In genomic region chr14:68666899-68667298, GRCh38 we compare ENCODE assay signal across 23 cellular contexts.
DNase-seq lines count a peak whose midpoint lies in the region; ATAC-seq, FAIRE-seq and TF ChIP-seq lines count a peak whose summit lies in the region.
"Had no signal": no experiment of that assay in that cellular context is flagged by ENCODE, and none has a peak within 500 bp of the region (broad histone marks: within the 10 kb centered on the region; RNA-seq: fewer than 3 reads in every experiment).

No MANE protein-coding gene starts in this region.

- TF ChIP-seq CTCF in HepG2 (CRISPR knock-in tag; IDR thresholded peaks at IDR 0.05): no peak

- H3K79me2 ChIP-seq in HepG2 (ENCODE audit: insufficient read depth, low read length): no peaks in the 10 kb centered on the region

- no peaks in the 10 kb centered on the region; a peak in 1 of 22 replicates for H3K36me3 ChIP-seq in BLaER1 treated with 17β-estradiol and CSF1 and Interleukin-3, amounts not matched to agents 10 nM and 100 nM
- H3K36me3 ChIP-seq in SJSA1: no peaks in the 10 kb centered on the region
- H3K36me3 ChIP-seq in HepG2 (replicated peaks in 1 of 2; ENCODE audit: control insufficient read depth in 1 of 2, insufficient read depth in 2 of 2, low read length in 2 of 2): no peaks in the 10 kb centered on the region
- H3K36me3 ChIP-seq in rectal smooth muscle tissue (ENCODE audit: control insufficient read depth, insufficient read depth, low read length): no peaks in the 10 kb centered on the region

- CTCF ChIA-PET in HepG2 (lab: Yijun Ruan, JAX; ENCODE audit: low intra/inter-chr PET ratio, low total read pairs): no interaction called here

- FAIRE-seq in HepG2 (lab: Jason Lieb, UNC): no peak
- FAIRE-seq: G401.6, GM12891 had no signal

- in situ Hi-C loops in HepG2 (cut with HindIII; ENCODE audit: extremely low pct_ligation_motif_present, low pct_unique_long_range_greater_than_20kb): loop anchor here (25.0 kb wide), 1 partner anchor 730 kb away; no protein-coding TSS in a partner anchor

- TF ChIP-seq EP300 in HepG2 (IDR thresholded peaks at IDR 0.05; ENCODE audit: low read depth in 2 of 2, low read length in 2 of 2) (no peak), HepG2 (CRISPR knock-in tag; IDR thresholded peaks at IDR 0.05; ENCODE audit: borderline replicate concordance) (no peak)

- intact Hi-C loops in HepG2 (cut with micrococcal nuclease; ENCODE audit: unreplicated experiment) (no loop called here), head of caudate nucleus (cut with DNase I) (no loop called here)

- no peaks in the 10 kb centered on the region for H4K20me1 ChIP-seq in BLaER1 treated with 17β-estradiol and CSF1 and Interleukin-3, amounts not matched to agents 10 nM and 100 nM
- no peaks in the 10 kb centered on the region for H4K20me1 ChIP-seq in HepG2 (ENCODE audit: insufficient read depth, low read length)

- no peak overlapping the region for H3K9ac ChIP-seq in BLaER1 treated with 17β-estradiol and CSF1 and Interleukin-3, amounts not matched to agents 10 nM and 100 nM
- H3K9ac ChIP-seq in HepG2 (ENCODE audit: insufficient read depth, low read depth, low read length) (no peak overlapping the region), rectal smooth muscle tissue (ENCODE audit: low read length) (no peak overlapping the region)

- BruUV-seq in HepG2 (replicated peaks; lab: Mats Ljungman, UMichigan): no TSS peak

- WGBS in HepG2 (ENCODE audit: low lambda C conversion rate): 60% methylated on average over 5 of the region's 5 CpGs

- H3K4me1 ChIP-seq in BLaER1 treated with 17β-estradiol and CSF1 and Interleukin-3, amounts not matched to agents 10 nM and 100 nM: peaks cover 83 to 100% (median 95%) of the 10 kb centered on the region in 10 experiments
- H3K4me1 ChIP-seq in SJSA1 (replicated peaks) (peaks cover 16% of the 10 kb centered on the region), HepG2 (ENCODE audit: insufficient read depth, low read length) (peaks cover 33% of the 10 kb centered on the region), rectal smooth muscle tissue (ENCODE audit: control insufficient read depth, insufficient read depth, low read length) (peaks cover 56% of the 10 kb centered on the region)

- no peaks in the 10 kb centered on the region for H3K27me3 ChIP-seq in BLaER1 treated with 17β-estradiol and CSF1 and Interleukin-3, amounts not matched to agents 10 nM and 100 nM
- H3K27me3 ChIP-seq in SJSA1 (replicated peaks) (no peaks in the 10 kb centered on the region), HepG2 (ENCODE audit: control insufficient read depth in 1 of 2, insufficient read depth in 2 of 2, low read length in 2 of 2) (0 out of 5 replicates have a peak, but pooled peaks cover 0 to 1% of the 10 kb centered on the region in 2 experiments), rectal smooth muscle tissue (ENCODE audit: control insufficient read depth, insufficient read depth, low read length) (no peaks in the 10 kb centered on the region)

- peak overlapping the region in 6 of 11 experiments; percentile 31 to 91 (median 84); a peak in 9 of 22 replicates for H3K27ac ChIP-seq in BLaER1 treated with 17β-estradiol and CSF1 and Interleukin-3, amounts not matched to agents 10 nM and 100 nM
- peak overlapping the region; percentile 58 for H3K27ac ChIP-seq in SJSA1
- H3K27ac ChIP-seq in HepG2 (ENCODE audit: extremely low read length, insufficient read depth, low read length): no peak overlapping the region
- peak overlapping the region; percentile 70 for H3K27ac ChIP-seq in rectal smooth muscle tissue (ENCODE audit: low read depth, low read length)

- peaks cover 0 to 37% (median 12%) of the 10 kb centered on the region in 11 experiments; a peak in 9 of 22 replicates for H3K9me3 ChIP-seq in BLaER1 treated with 17β-estradiol and CSF1 and Interleukin-3, amounts not matched to agents 10 nM and 100 nM (replicated peaks in 1 of 11)
- H3K9me3 ChIP-seq in SJSA1 (replicated peaks): no peaks in the 10 kb centered on the region
- no peaks in the 10 kb centered on the region for H3K9me3 ChIP-seq in HepG2 (ENCODE audit: low read length)

- TF ChIP-seq RAD21 in HepG2 (CRISPR knock-in tag; IDR thresholded peaks at IDR 0.05): no peak

- H3K4me2 ChIP-seq in BLaER1 treated with 17β-estradiol and CSF1 and Interleukin-3, amounts not matched to agents 10 nM and 100 nM: peak overlapping the region; percentile 55 to 87 (median 75)
- H3K4me2 ChIP-seq in HepG2 (ENCODE audit: low read depth, low read length): no peak overlapping the region

- no peak overlapping the region for H3K4me3 ChIP-seq in BLaER1 treated with 17β-estradiol and CSF1 and Interleukin-3, amounts not matched to agents 10 nM and 100 nM
- H3K4me3 ChIP-seq in SJSA1: no peak overlapping the region
- no peak overlapping the region for H3K4me3 ChIP-seq in HepG2 (replicated peaks in 1 of 3; ENCODE audit: insufficient read depth in 1 of 3, low read depth in 2 of 3, low read length in 3 of 3)
- H3K4me3 ChIP-seq in rectal smooth muscle tissue (ENCODE audit: low read length): no peak overlapping the region

- POLR2A ChIA-PET in HepG2 (lab: Yijun Ruan, JAX): no interaction called here

- DNase-seq in SJSA1 (ENCODE audit: low read depth in 1 of 2, low spot score in 2 of 2): no peak
- no peak for DNase-seq in HepG2 (ENCODE audit: low spot score)
- DNase-seq in SHP77 (lab: John Stamatoyannopoulos, UW): no peak
- DNase-seq in head of caudate nucleus: no peak
- no peak for DNase-seq in stimulated activated naive CD4-positive, alpha-beta T cell (lab: John Stamatoyannopoulos, UW)
- no peak for DNase-seq in superior temporal gyrus (ENCODE audit: extremely low spot score)
- DNase-seq: activated CD8-positive, alpha-beta T cell treated with anti-CD3 and anti-CD28 coated beads for 36 hours; activated gamma-delta T cell; aorta; H7; hypothalamus; MV-4-11; natural killer cell; NCI-H2081; NCI-H69; PC-3; stimulated activated CD4-positive, alpha-beta T cell treated with anti-CD3 and anti-CD28 coated beads, Interleukin-4, amount 100 ng/mL, for 4 hours had no signal

- ATAC-seq in HepG2: no peak
- ATAC-seq: activated CD8-positive, alpha-beta T cell treated with anti-CD3 and anti-CD28 coated beads for 36 hours; left colon; PC-3; sciatic nerve had no signal

- no peak for TF ChIP-seq POLR2A in HepG2 (IDR thresholded peaks at IDR 0.05; ENCODE audit: insufficient read depth in 1 of 2, low read depth in 2 of 2, low read length in 2 of 2)

- H2AFZ ChIP-seq in HepG2 (ENCODE audit: low read length): no peak overlapping the region

TF ChIP-seq in HepG2, 621 proteins besides CTCF, POLR2A, EP300 and RAD21:
- TF ChIP-seq ZNF12 (CRISPR knock-in tag; IDR thresholded peaks at IDR 0.05) (peak; percentile 97), ZNF317 (CRISPR knock-in tag; IDR thresholded peaks at IDR 0.05) (no peak)
